In genomic region chr3:197367081-197367780, GRCh38 we compare ENCODE assay signal across 10 cellular contexts.
A peak's percentile ranks its signal among the peaks of the same experiment; 100 is the strongest.
DNase-seq lines count a peak whose midpoint lies in the region; ATAC-seq and TF ChIP-seq lines count a peak whose summit lies in the region.
"Had no signal": no experiment of that assay in that cellular context is flagged by ENCODE, and none has a peak within 500 bp of the region (broad histone marks: within the 10 kb centered on the region; RNA-seq: fewer than 3 reads in every experiment).

No MANE protein-coding gene starts in this region.

- peak; percentile 76 for DNase-seq in AG04449 (ENCODE audit: low read depth, low spot score)
- peak; percentile 99 for DNase-seq in LHCN-M2 (ENCODE audit: low read depth)
- DNase-seq in iris pigment epithelial cell (ENCODE audit: low read depth) = peak; percentile 95
- no peak for DNase-seq in effector CD8-positive, alpha-beta T cell (lab: John Stamatoyannopoulos, UW)
- DNase-seq in activated CD4-positive, alpha-beta T cell treated with anti-CD3 and anti-CD28 coated beads for 1 hour = no peak
- DNase-seq in stimulated activated naive CD8-positive, alpha-beta T cell treated with anti-CD3 and anti-CD28 coated beads, Interleukin-15, amount 100 ng/mL, for 72 hours = no peak
- DNase-seq: CD4-positive, CD25-positive, alpha-beta regulatory T cell; gastrocnemius medialis had no signal

- H3K4me1 Mint-ChIP-seq in stimulated activated naive CD8-positive, alpha-beta T cell treated with anti-CD3 and anti-CD28 coated beads, Interleukin-15, amount 100 ng/mL, for 72 hours = no peaks in the 10 kb centered on the region
- H3K4me1 Mint-ChIP-seq: CD4-positive, CD25-positive, alpha-beta regulatory T cell had no signal

- CTCF ChIA-PET in AG04449 (lab: Yijun Ruan, JAX) = interaction anchor here (0.6 to 4.3 kb wide), 7 partner anchors 12 to 378 kb away, joined by 3 to 16 read pairs (median 6); no protein-coding TSS in a partner anchor

- H3K27me3 Mint-ChIP-seq in stimulated activated naive CD8-positive, alpha-beta T cell treated with anti-CD3 and anti-CD28 coated beads, Interleukin-15, amount 100 ng/mL, for 72 hours = peaks cover 7% of the 10 kb centered on the region

- ATAC-seq in SK-N-SH treated with all-trans-retinoic acid at 6 μM for 48 hours = peak; percentile 70
- no peak for ATAC-seq in GM19328 (IDR thresholded peaks at IDR 0.05; ENCODE audit: unreplicated experiment)
- ATAC-seq in stimulated activated naive CD8-positive, alpha-beta T cell treated with anti-CD3 and anti-CD28 coated beads, Interleukin-15, amount 100 ng/mL, for 72 hours = no peak
- ATAC-seq: gastrocnemius medialis had no signal

- H3K9me3 Mint-ChIP-seq in stimulated activated naive CD8-positive, alpha-beta T cell treated with anti-CD3 and anti-CD28 coated beads, Interleukin-15, amount 100 ng/mL, for 72 hours = no peaks in the 10 kb centered on the region

- no peak for TF ChIP-seq CTCF in AG04449 (IDR thresholded peaks at IDR 0.05; ENCODE audit: insufficient read depth, low read length, missing control alignments)

- no peak overlapping the region for H3K4me3 Mint-ChIP-seq in stimulated activated naive CD8-positive, alpha-beta T cell treated with anti-CD3 and anti-CD28 coated beads, Interleukin-15, amount 100 ng/mL, for 72 hours
- H3K4me3 Mint-ChIP-seq: CD4-positive, CD25-positive, alpha-beta regulatory T cell had no signal

- peak overlapping the region in 1 of 2 donors; percentile 41 for H3K27ac Mint-ChIP-seq in stimulated activated naive CD8-positive, alpha-beta T cell treated with anti-CD3 and anti-CD28 coated beads, Interleukin-15, amount 100 ng/mL, for 72 hours
- H3K27ac Mint-ChIP-seq: CD4-positive, CD25-positive, alpha-beta regulatory T cell had no signal

- POLR2A ChIA-PET in AG04449 (lab: Yijun Ruan, JAX) = interaction anchor here (0.7 to 1.4 kb wide), 5 partner anchors 13 to 154 kb away, joined by 3 to 10 read pairs (median 6); no protein-coding TSS in a partner anchor

- H3K4me3 ChIP-seq in AG04449 (ENCODE audit: low read depth, low read length) = no peak overlapping the region
- H3K4me3 ChIP-seq: gastrocnemius medialis had no signal

TF ChIP-seq in SK-N-SH treated with all-trans-retinoic acid at 6 μM for 48 hours, 23 proteins besides CTCF, POLR2A, EP300 and RAD21:
- TF ChIP-seq ZNF565 (CRISPR knock-in tag; conservative IDR thresholded peaks at IDR 0.05; ENCODE audit: low read depth) (no peak), ZFP30 (CRISPR knock-in tag; IDR thresholded peaks at IDR 0.05) (no peak), ZFP3 (CRISPR knock-in tag; IDR thresholded peaks at IDR 0.05) (peak; percentile 92)

Comparison
In these comparisons a context has a peak if more than half of its experiments do, and no peak if none do; other contexts are left out.
1. DNase-seq: peak in AG04449 (single experiment), LHCN-M2 (single experiment) and iris pigment epithelial cell (single experiment); none in effector CD8-positive, alpha-beta T cell (single experiment), activated CD4-positive, alpha-beta T cell treated with anti-CD3 and anti-CD28 coated beads for 1 hour (single experiment) and stimulated activated naive CD8-positive, alpha-beta T cell treated with anti-CD3 and anti-CD28 coated beads, Interleukin-15, amount 100 ng/mL, for 72 hours (0 of 2).